Comparison of ENCODE assay signal across 9 cellular contexts in genomic region chr17:40547079-40547784, GRCh38. TPM values are rescaled to one million over a fixed set of nuclear protein-coding genes. Genes with fewer than 3 reads are reported as not detected.
DNase-seq lines count a peak whose midpoint lies in the region; ATAC-seq, FAIRE-seq and TF ChIP-seq lines count a peak whose summit lies in the region.
"Had no signal": no experiment of that assay in that cellular context is flagged by ENCODE, and none has a peak within 500 bp of the region (broad histone marks: within the 10 kb centered on the region; RNA-seq: fewer than 3 reads in every experiment).

No MANE protein-coding gene starts in this region.

- H3K9me3 Mint-ChIP-seq in activated CD8-positive, alpha-beta memory T cell treated with anti-CD3 and anti-CD28 coated beads, Interleukin-2, amount 10 ng/mL, durations not matched to agents 7 days and 5 days (ENCODE audit: low read depth), result no peaks in the 10 kb centered on the region

- H3K4me1 Mint-ChIP-seq in activated CD8-positive, alpha-beta memory T cell treated with anti-CD3 and anti-CD28 coated beads, Interleukin-2, amount 10 ng/mL, durations not matched to agents 7 days and 5 days, result peaks cover 69% of the 10 kb centered on the region

- peak; percentile 66 for ATAC-seq in activated CD8-positive, alpha-beta memory T cell treated with anti-CD3 and anti-CD28 coated beads, Interleukin-2, amount 10 ng/mL, durations not matched to agents 7 days and 5 days
- ATAC-seq in GM21825 (IDR thresholded peaks at IDR 0.05; ENCODE audit: unreplicated experiment), result no peak
- no peak for ATAC-seq in GM21576 (IDR thresholded peaks at IDR 0.05; ENCODE audit: unreplicated experiment)
- ATAC-seq: body of pancreas had no signal

- DNase-seq in GM12892 (ENCODE audit: insufficient read length) (no peak), NCI-H2171 (lab: John Stamatoyannopoulos, UW) (peak; percentile 93), islet precursor cell (peak; percentile 54), OCI-M2 (lab: John Stamatoyannopoulos, UW; ENCODE audit: unreplicated experiment) (no peak)
- peak; percentile 80 for DNase-seq in activated CD8-positive, alpha-beta memory T cell treated with anti-CD3 and anti-CD28 coated beads, Interleukin-2, amount 10 ng/mL, durations not matched to agents 7 days and 5 days

- TF ChIP-seq POLR2A in GM12892 (IDR thresholded peaks at IDR 0.05; ENCODE audit: low read depth, low read length), result peak; percentile 27; the same call in 1 of the 2 replicates

- no peak overlapping the region for H3K4me3 Mint-ChIP-seq in activated CD8-positive, alpha-beta memory T cell treated with anti-CD3 and anti-CD28 coated beads, Interleukin-2, amount 10 ng/mL, durations not matched to agents 7 days and 5 days

- H3K27ac ChIP-seq in thymus (ENCODE audit: low read depth), result peak overlapping the region; percentile 88

- H3K27ac Mint-ChIP-seq in activated CD8-positive, alpha-beta memory T cell treated with anti-CD3 and anti-CD28 coated beads, Interleukin-2, amount 10 ng/mL, durations not matched to agents 7 days and 5 days, result peak overlapping the region; percentile 54

- no peaks in the 10 kb centered on the region for H3K27me3 ChIP-seq in thymus (ENCODE audit: control insufficient read depth, insufficient read depth)
- H3K27me3 ChIP-seq: body of pancreas had no signal

- peaks cover 62% of the 10 kb centered on the region for H3K4me1 ChIP-seq in thymus (ENCODE audit: control insufficient read depth, insufficient read depth, low read length)

- no peaks in the 10 kb centered on the region for H3K36me3 ChIP-seq in thymus (ENCODE audit: control insufficient read depth, insufficient read depth)

- no peaks in the 10 kb centered on the region for H3K27me3 Mint-ChIP-seq in activated CD8-positive, alpha-beta memory T cell treated with anti-CD3 and anti-CD28 coated beads, Interleukin-2, amount 10 ng/mL, durations not matched to agents 7 days and 5 days

- WGBS in thymus, result 35% methylated on average over 11 of the region's 11 CpGs

- no peak for FAIRE-seq in GM12892 (lab: Jason Lieb, UNC)

- CTCF ChIA-PET in activated CD8-positive, alpha-beta memory T cell treated with anti-CD3 and anti-CD28 coated beads, Interleukin-2, amount 10 ng/mL, durations not matched to agents 7 days and 5 days (lab: Charles Lee), result interaction anchor here (0.8 to 27.4 kb wide), 9 partner anchors 8 to 192 kb away, joined by 3 to 447 read pairs (median 5); partner anchors contain the start of genes CCR7 and TOP2A

- no peaks in the 10 kb centered on the region for H3K9me3 ChIP-seq in thymus (ENCODE audit: control insufficient read depth)
- H3K9me3 ChIP-seq: body of pancreas had no signal

- no peak overlapping the region for H3K4me3 ChIP-seq in thymus (ENCODE audit: low read length)
- H3K4me3 ChIP-seq: body of pancreas had no signal

- H3K36me3 Mint-ChIP-seq in activated CD8-positive, alpha-beta memory T cell treated with anti-CD3 and anti-CD28 coated beads, Interleukin-2, amount 10 ng/mL, durations not matched to agents 7 days and 5 days, result no peaks in the 10 kb centered on the region

RNA-seq across cellular contexts. Expression of gene CCR7, which starts 18.0 kb away (rescaled TPM):
- 167 TPM for polyA plus RNA-seq in GM12892 (2012; ENCODE audit: missing spikeins)
- total RNA-seq in activated CD8-positive, alpha-beta memory T cell treated with anti-CD3 and anti-CD28 coated beads, Interleukin-2, amount 10 ng/mL, durations not matched to agents 7 days and 5 days, result 10 to 100 TPM; 43.5 to 83.9 TPM
- 102 TPM for polyA plus RNA-seq in thymus

RNA-seq across cellular contexts. Expression of gene TNS4, which starts 45.8 kb away (rescaled TPM):
- not detected for polyA plus RNA-seq in GM12892 (2012; ENCODE audit: missing spikeins)
- 1 to 10 TPM; 4.2 to 5.8 TPM for total RNA-seq in activated CD8-positive, alpha-beta memory T cell treated with anti-CD3 and anti-CD28 coated beads, Interleukin-2, amount 10 ng/mL, durations not matched to agents 7 days and 5 days
- polyA plus RNA-seq in thymus, result 24.8 TPM
- total RNA-seq: body of pancreas had no signal

Comparison
In these comparisons a context has a peak if more than half of its experiments do, and no peak if none do; other contexts are left out.
1. DNase-seq: peak in NCI-H2171 (single experiment), activated CD8-positive, alpha-beta memory T cell treated with anti-CD3 and anti-CD28 coated beads, Interleukin-2, amount 10 ng/mL, durations not matched to agents 7 days and 5 days (single experiment) and islet precursor cell (single experiment); none in GM12892 (single experiment) and OCI-M2 (single experiment).